26 cellular contexts compared by ENCODE assay signal in the genomic region with DNA sequence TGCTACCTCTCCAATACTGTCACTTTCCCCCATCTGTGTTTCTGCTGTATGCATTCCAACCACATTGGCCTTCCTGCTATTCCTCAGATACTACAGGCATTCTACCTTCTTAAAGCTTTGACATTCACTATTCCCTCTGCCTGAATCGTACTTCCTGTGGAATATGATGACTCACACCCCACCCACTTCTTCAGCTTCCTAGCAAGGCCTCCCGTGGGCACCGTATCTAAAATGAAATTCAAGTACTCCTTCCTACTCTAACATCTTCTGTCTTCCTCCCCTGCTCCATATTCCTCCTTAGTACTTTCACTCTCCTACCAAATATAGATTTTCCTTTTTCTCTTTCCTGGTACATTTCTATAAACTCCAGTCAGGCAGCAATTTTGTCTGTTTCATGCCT.
A peak's percentile ranks its signal among the peaks of the same experiment; 100 is the strongest.
DNase-seq lines count a peak whose midpoint lies in the region; FAIRE-seq and TF ChIP-seq lines count a peak whose summit lies in the region.
"Had no signal": no experiment of that assay in that cellular context is flagged by ENCODE, and none has a peak within 500 bp of the region (broad histone marks: within the 10 kb centered on the region; RNA-seq: fewer than 3 reads in every experiment).

No MANE protein-coding gene starts in this region.

- H3K4me2 ChIP-seq in astrocyte (ENCODE audit: low read length) = peak overlapping the region; percentile 55

- no peak overlapping the region for H3K4me3 ChIP-seq in AG09309 (ENCODE audit: control insufficient read depth, low read depth, low read length)
- no peak overlapping the region for H3K4me3 ChIP-seq in astrocyte (ENCODE audit: insufficient read depth, low read depth, low read length)
- no peak overlapping the region for H3K4me3 ChIP-seq in Peyer's patch
- H3K4me3 ChIP-seq: K562, MG63, testis had no signal

- H3K27ac Mint-ChIP-seq in astrocyte (ENCODE audit: unreplicated experiment) = no peak overlapping the region
- H3K27ac Mint-ChIP-seq in activated T-helper 2 cell treated with anti-CD3 and anti-CD28 coated beads, Interferon-gamma antibody, Interleukin-2, Interleukin-4, amounts not matched to agents 10 μg/mL and 5 μg/mL and 100 μg/mL, durations not matched to agents 14 hours and 24 hours and 36 hours = no peak overlapping the region
- H3K27ac Mint-ChIP-seq: activated CD4-positive, alpha-beta T cell treated with anti-CD3 and anti-CD28 coated beads, Interleukin-2, amount 10 ng/mL, durations not matched to agents 7 days and 5 days; activated naive CD4-positive, alpha-beta T cell treated with anti-CD3 and anti-CD28 coated beads, Interleukin-2, amount 50 U/mL, for 24 hours; CD4-positive, CD25-positive, alpha-beta regulatory T cell; natural killer cell treated with Interleukin-12 subunit alpha and Interleukin-12 subunit beta and Interleukin-15 and Interleukin-18, amount 100 ng/mL, for 72 hours; stimulated activated naive B cell treated with anti-CD40 and anti-IgM and Interleukin-4, amounts not matched to agents 10 μg/mL and 1 μg/mL and 100 μg/mL, for 72 hours; T-helper 1 cell treated with Interleukin-12 subunit alpha and Interleukin-12 subunit beta and Interleukin-4 antibody, amounts not matched to agents 30 μg/mL and 1 μg/mL, for 36 hours had no signal

- peaks cover 6% of the 10 kb centered on the region for H3K4me1 ChIP-seq in astrocyte (ENCODE audit: insufficient read depth, low read length)
- no peaks in the 10 kb centered on the region for H3K4me1 ChIP-seq in Peyer's patch
- H3K4me1 ChIP-seq: testis had no signal

- DNase-seq in AG09309 (ENCODE audit: low read depth) (peak; percentile 11), H4 (ENCODE audit: low spot score) (peak; percentile 3), astrocyte (ENCODE audit: low read depth) (peak; percentile 51), kidney glomerular epithelial cell (lab: John Stamatoyannopoulos, UW) (peak; percentile 9), HPDE6-E6E7 (ENCODE audit: extremely low spot score) (no peak), globus pallidus (ENCODE audit: low spot score) (no peak), Peyer's patch (no peak)
- no peak for DNase-seq in activated T-helper 2 cell treated with anti-CD3 and anti-CD28 coated beads, Interferon-gamma antibody, Interleukin-2, Interleukin-4, amounts not matched to agents 10 μg/mL and 5 μg/mL and 100 μg/mL, durations not matched to agents 14 hours and 24 hours and 36 hours (ENCODE audit: low spot score)
- DNase-seq: activated CD4-positive, alpha-beta T cell treated with anti-CD3 and anti-CD28 coated beads, Interleukin-2, amount 10 ng/mL, durations not matched to agents 7 days and 5 days; aorta; CD4-positive, CD25-positive, alpha-beta regulatory T cell; GDM1; left ventricle myocardium superior; MG63; midbrain; NCI-H1417; NCI-H2107; stimulated activated CD4-positive, alpha-beta T cell treated with anti-CD3 and anti-CD28 coated beads, Interleukin-4, amount 100 ng/mL, for 1 hour; stimulated activated naive B cell treated with anti-CD40 and anti-IgM and Interleukin-4, amounts not matched to agents 10 μg/mL and 1 μg/mL and 100 μg/mL, for 72 hours; testis had no signal

- intact Hi-C loops in activated T-helper 2 cell treated with anti-CD3 and anti-CD28 coated beads, Interferon-gamma antibody, Interleukin-2, Interleukin-4, amounts not matched to agents 10 μg/mL and 5 μg/mL and 100 μg/mL, durations not matched to agents 14 hours and 24 hours and 36 hours (cut with micrococcal nuclease) = no loop called here

- no peak overlapping the region for H3K27ac ChIP-seq in astrocyte (ENCODE audit: low read depth, low read length)
- H3K27ac ChIP-seq in Peyer's patch = no peak overlapping the region
- H3K27ac ChIP-seq: epithelial cell of prostate, testis had no signal

- no peak overlapping the region for H3K9ac ChIP-seq in astrocyte (ENCODE audit: low read length)

- H3K36me3 ChIP-seq in astrocyte (ENCODE audit: insufficient read depth, low read length) (no peaks in the 10 kb centered on the region), Peyer's patch (no peaks in the 10 kb centered on the region)
- H3K36me3 ChIP-seq: MG63 had no signal

- H2AFZ ChIP-seq in astrocyte (ENCODE audit: low read depth, low read length) = no peak overlapping the region

- no peak overlapping the region for H3K4me3 Mint-ChIP-seq in astrocyte (ENCODE audit: unreplicated experiment)
- H3K4me3 Mint-ChIP-seq in activated T-helper 2 cell treated with anti-CD3 and anti-CD28 coated beads, Interferon-gamma antibody, Interleukin-2, Interleukin-4, amounts not matched to agents 10 μg/mL and 5 μg/mL and 100 μg/mL, durations not matched to agents 14 hours and 24 hours and 36 hours (ENCODE audit: low read depth) = no peak overlapping the region
- H3K4me3 Mint-ChIP-seq: activated CD4-positive, alpha-beta T cell treated with anti-CD3 and anti-CD28 coated beads, Interleukin-2, amount 10 ng/mL, durations not matched to agents 7 days and 5 days; activated naive CD4-positive, alpha-beta T cell treated with anti-CD3 and anti-CD28 coated beads, Interleukin-2, amount 50 U/mL, for 24 hours; CD4-positive, CD25-positive, alpha-beta regulatory T cell; natural killer cell treated with Interleukin-12 subunit alpha and Interleukin-12 subunit beta and Interleukin-15 and Interleukin-18, amount 100 ng/mL, for 72 hours; stimulated activated naive B cell treated with anti-CD40 and anti-IgM and Interleukin-4, amounts not matched to agents 10 μg/mL and 1 μg/mL and 100 μg/mL, for 72 hours; T-helper 1 cell treated with Interleukin-12 subunit alpha and Interleukin-12 subunit beta and Interleukin-4 antibody, amounts not matched to agents 30 μg/mL and 1 μg/mL, for 36 hours had no signal

- FAIRE-seq in astrocyte (lab: Jason Lieb, UNC) = no peak
- FAIRE-seq: GM18507, K562 had no signal

- no peaks in the 10 kb centered on the region for H3K36me3 Mint-ChIP-seq in astrocyte (ENCODE audit: low read depth, unreplicated experiment)
- H3K36me3 Mint-ChIP-seq in activated T-helper 2 cell treated with anti-CD3 and anti-CD28 coated beads, Interferon-gamma antibody, Interleukin-2, Interleukin-4, amounts not matched to agents 10 μg/mL and 5 μg/mL and 100 μg/mL, durations not matched to agents 14 hours and 24 hours and 36 hours (ENCODE audit: low read depth) = peaks cover 13% of the 10 kb centered on the region
- H3K36me3 Mint-ChIP-seq: activated naive CD4-positive, alpha-beta T cell treated with anti-CD3 and anti-CD28 coated beads, Interleukin-2, amount 50 U/mL, for 24 hours; CD4-positive, CD25-positive, alpha-beta regulatory T cell; natural killer cell treated with Interleukin-12 subunit alpha and Interleukin-12 subunit beta and Interleukin-15 and Interleukin-18, amount 100 ng/mL, for 72 hours; stimulated activated naive B cell treated with anti-CD40 and anti-IgM and Interleukin-4, amounts not matched to agents 10 μg/mL and 1 μg/mL and 100 μg/mL, for 72 hours had no signal

- no peak for TF ChIP-seq POLR2A in Peyer's patch (IDR thresholded peaks at IDR 0.05)

- H4K20me1 ChIP-seq in astrocyte (ENCODE audit: insufficient read depth, low read length) = no peaks in the 10 kb centered on the region

- H3K9me3 ChIP-seq in astrocyte (ENCODE audit: insufficient read depth, low read depth, low read length) (no peaks in the 10 kb centered on the region), Peyer's patch (no peaks in the 10 kb centered on the region)
- H3K9me3 ChIP-seq: MG63, testis had no signal

- no peaks in the 10 kb centered on the region for H3K4me1 Mint-ChIP-seq in astrocyte (ENCODE audit: low read depth, unreplicated experiment)
- peaks cover 12% of the 10 kb centered on the region for H3K4me1 Mint-ChIP-seq in activated T-helper 2 cell treated with anti-CD3 and anti-CD28 coated beads, Interferon-gamma antibody, Interleukin-2, Interleukin-4, amounts not matched to agents 10 μg/mL and 5 μg/mL and 100 μg/mL, durations not matched to agents 14 hours and 24 hours and 36 hours (ENCODE audit: low read depth)
- H3K4me1 Mint-ChIP-seq: activated CD4-positive, alpha-beta T cell treated with anti-CD3 and anti-CD28 coated beads, Interleukin-2, amount 10 ng/mL, durations not matched to agents 7 days and 5 days; activated naive CD4-positive, alpha-beta T cell treated with anti-CD3 and anti-CD28 coated beads, Interleukin-2, amount 50 U/mL, for 24 hours; CD4-positive, CD25-positive, alpha-beta regulatory T cell had no signal

- no peak for TF ChIP-seq CTCF in AG09309 (IDR thresholded peaks at IDR 0.05; ENCODE audit: control insufficient read depth, insufficient read depth, low read depth, low read length, missing control alignments)
- TF ChIP-seq CTCF in astrocyte (IDR thresholded peaks at IDR 0.05; ENCODE audit: insufficient read depth, low read depth, low read length) = no peak
- TF ChIP-seq CTCF in Peyer's patch (IDR thresholded peaks at IDR 0.05) = no peak

- no peaks in the 10 kb centered on the region for H3K79me2 ChIP-seq in astrocyte (ENCODE audit: insufficient read depth, low read length)

- H3K27me3 Mint-ChIP-seq in astrocyte (ENCODE audit: low read depth, unreplicated experiment) = no peaks in the 10 kb centered on the region
- H3K27me3 Mint-ChIP-seq in activated T-helper 2 cell treated with anti-CD3 and anti-CD28 coated beads, Interferon-gamma antibody, Interleukin-2, Interleukin-4, amounts not matched to agents 10 μg/mL and 5 μg/mL and 100 μg/mL, durations not matched to agents 14 hours and 24 hours and 36 hours (ENCODE audit: low read depth) = no peaks in the 10 kb centered on the region
- H3K27me3 Mint-ChIP-seq: activated CD4-positive, alpha-beta T cell treated with anti-CD3 and anti-CD28 coated beads, Interleukin-2, amount 10 ng/mL, durations not matched to agents 7 days and 5 days; activated naive CD4-positive, alpha-beta T cell treated with anti-CD3 and anti-CD28 coated beads, Interleukin-2, amount 50 U/mL, for 24 hours had no signal

- no peaks in the 10 kb centered on the region for H3K27me3 ChIP-seq in astrocyte (ENCODE audit: insufficient read depth, low read length)
- H3K27me3 ChIP-seq in Peyer's patch = no peaks in the 10 kb centered on the region
- H3K27me3 ChIP-seq: MG63, testis had no signal

- H3K9me3 Mint-ChIP-seq in astrocyte (ENCODE audit: unreplicated experiment) = peaks cover 2% of the 10 kb centered on the region
- H3K9me3 Mint-ChIP-seq in activated T-helper 2 cell treated with anti-CD3 and anti-CD28 coated beads, Interferon-gamma antibody, Interleukin-2, Interleukin-4, amounts not matched to agents 10 μg/mL and 5 μg/mL and 100 μg/mL, durations not matched to agents 14 hours and 24 hours and 36 hours = peaks cover 17% of the 10 kb centered on the region
- H3K9me3 Mint-ChIP-seq: activated naive CD4-positive, alpha-beta T cell treated with anti-CD3 and anti-CD28 coated beads, Interleukin-2, amount 50 U/mL, for 24 hours; natural killer cell treated with Interleukin-12 subunit alpha and Interleukin-12 subunit beta and Interleukin-15 and Interleukin-18, amount 100 ng/mL, for 72 hours had no signal

Comparison
In these comparisons a context has a peak if more than half of its experiments do, and no peak if none do; other contexts are left out.
1. DNase-seq: peak in AG09309 (single experiment), H4 (single experiment), astrocyte (single experiment) and kidney glomerular epithelial cell (single experiment); none in HPDE6-E6E7 (single experiment), activated T-helper 2 cell treated with anti-CD3 and anti-CD28 coated beads, Interferon-gamma antibody, Interleukin-2, Interleukin-4, amounts not matched to agents 10 μg/mL and 5 μg/mL and 100 μg/mL, durations not matched to agents 14 hours and 24 hours and 36 hours (single experiment), globus pallidus (single experiment) and Peyer's patch (0 of 3).